ENCODE assay signal across 8 cellular contexts in the genomic region with DNA sequence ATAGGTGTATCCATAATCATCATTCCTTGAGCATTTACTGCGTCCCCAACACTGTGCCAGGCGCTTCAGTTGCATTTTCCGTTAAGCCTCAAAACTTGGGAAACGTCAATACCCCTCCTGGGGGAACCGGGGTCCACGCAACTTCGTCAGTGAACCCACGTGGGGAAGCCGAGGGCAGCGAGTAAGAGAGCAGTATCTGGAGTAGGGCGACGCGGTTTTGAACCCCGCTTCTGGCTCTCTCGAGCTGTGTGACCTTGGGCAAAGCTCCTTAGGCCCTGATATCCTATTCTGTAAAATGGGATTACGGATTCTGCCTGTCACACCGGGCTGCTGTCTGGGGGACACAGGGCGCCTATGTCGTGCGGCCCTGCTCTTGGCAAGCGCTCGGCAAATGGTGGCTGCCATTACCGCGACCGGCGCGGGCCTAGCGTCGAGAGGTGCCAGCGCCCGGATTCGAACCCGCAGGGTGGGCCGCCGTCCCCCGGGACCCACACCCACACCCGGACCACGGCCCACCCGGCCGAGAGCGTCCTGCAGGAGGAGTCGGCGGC. TPM values are rescaled to one million over a fixed set of nuclear protein-coding genes. Genes with fewer than 3 reads are reported as not detected.
A peak's percentile ranks its signal among the peaks of the same experiment; 100 is the strongest.
DNase-seq lines count a peak whose midpoint lies in the region; TF ChIP-seq lines count a peak whose summit lies in the region.

No MANE protein-coding gene starts in this region.

- TF ChIP-seq POLR2A in suprapubic skin (IDR thresholded peaks at IDR 0.05) = no peak

- peak; percentile 70 for DNase-seq in HEK293T (ENCODE audit: extremely low spot score)
- DNase-seq in activated T-helper 2 cell treated with anti-CD3 and anti-CD28 coated beads, Interferon-gamma antibody, Interleukin-2, Interleukin-4, amounts not matched to agents 10 μg/mL and 5 μg/mL and 100 μg/mL, durations not matched to agents 14 hours and 24 hours and 36 hours (ENCODE audit: low spot score) = no peak
- DNase-seq in immature natural killer cell = no peak
- peak in 1 of 2 donors; percentile 71 for DNase-seq in suprapubic skin (ENCODE audit: low spot score in 2 of 2)
- DNase-seq in NCI-H526 (lab: John Stamatoyannopoulos, UW) = no peak
- no peak for DNase-seq in occipital lobe (lab: John Stamatoyannopoulos, UW)
- DNase-seq in EL = no peak

- TF ChIP-seq EP300 in suprapubic skin (IDR thresholded peaks at IDR 0.05) = no peak

- H3K4me3 Mint-ChIP-seq in activated T-helper 2 cell treated with anti-CD3 and anti-CD28 coated beads, Interferon-gamma antibody, Interleukin-2, Interleukin-4, amounts not matched to agents 10 μg/mL and 5 μg/mL and 100 μg/mL, durations not matched to agents 14 hours and 24 hours and 36 hours (ENCODE audit: low read depth) = peak overlapping the region; percentile 81
- H3K4me3 Mint-ChIP-seq in immature natural killer cell = peak overlapping the region; percentile 77 to 83 (median 81)

- peaks cover 3% of the 10 kb centered on the region for H3K27me3 Mint-ChIP-seq in activated T-helper 2 cell treated with anti-CD3 and anti-CD28 coated beads, Interferon-gamma antibody, Interleukin-2, Interleukin-4, amounts not matched to agents 10 μg/mL and 5 μg/mL and 100 μg/mL, durations not matched to agents 14 hours and 24 hours and 36 hours (ENCODE audit: low read depth)
- H3K27me3 Mint-ChIP-seq in immature natural killer cell (ENCODE audit: low read depth in 3 of 3) = peaks cover 13 to 18% (median 17%) of the 10 kb centered on the region in 3 donors

- peaks cover 57% of the 10 kb centered on the region for H3K4me1 Mint-ChIP-seq in activated T-helper 2 cell treated with anti-CD3 and anti-CD28 coated beads, Interferon-gamma antibody, Interleukin-2, Interleukin-4, amounts not matched to agents 10 μg/mL and 5 μg/mL and 100 μg/mL, durations not matched to agents 14 hours and 24 hours and 36 hours (ENCODE audit: low read depth)
- peaks cover 61 to 79% of the 10 kb centered on the region in 2 donors for H3K4me1 Mint-ChIP-seq in immature natural killer cell

- intact Hi-C loops in activated T-helper 2 cell treated with anti-CD3 and anti-CD28 coated beads, Interferon-gamma antibody, Interleukin-2, Interleukin-4, amounts not matched to agents 10 μg/mL and 5 μg/mL and 100 μg/mL, durations not matched to agents 14 hours and 24 hours and 36 hours (cut with micrococcal nuclease) = loop anchor here (2.0 to 10.0 kb wide), 4 partner anchors 42 to 709 kb away; a partner anchor contains a TSS

- H3K9me3 ChIP-seq in suprapubic skin = no peaks in the 10 kb centered on the region

- no peak for TF ChIP-seq CTCF in suprapubic skin (IDR thresholded peaks at IDR 0.05)

- peak overlapping the region; percentile 94 for H3K4me3 ChIP-seq in GM08714 (ENCODE audit: low read length)
- H3K4me3 ChIP-seq in suprapubic skin = peak overlapping the region; percentile 88

- 10% methylated on average over 2 of the region's 43 CpGs for WGBS in suprapubic skin

- H3K4me1 ChIP-seq in suprapubic skin = peaks cover 60% of the 10 kb centered on the region

- peaks cover 39% of the 10 kb centered on the region for H3K36me3 Mint-ChIP-seq in activated T-helper 2 cell treated with anti-CD3 and anti-CD28 coated beads, Interferon-gamma antibody, Interleukin-2, Interleukin-4, amounts not matched to agents 10 μg/mL and 5 μg/mL and 100 μg/mL, durations not matched to agents 14 hours and 24 hours and 36 hours (ENCODE audit: low read depth)
- H3K36me3 Mint-ChIP-seq in immature natural killer cell = peaks cover 27 to 34% (median 29%) of the 10 kb centered on the region in 3 donors

- POLR2A ChIA-PET in HEK293T (lab: Yijun Ruan, JAX) = interaction anchor here (1.0 to 3.7 kb wide), 6 partner anchors 9 to 241 kb away, joined by 3 to 27 read pairs (median 6); a partner anchor contains a TSS

- H3K27ac Mint-ChIP-seq in activated T-helper 2 cell treated with anti-CD3 and anti-CD28 coated beads, Interferon-gamma antibody, Interleukin-2, Interleukin-4, amounts not matched to agents 10 μg/mL and 5 μg/mL and 100 μg/mL, durations not matched to agents 14 hours and 24 hours and 36 hours = peak overlapping the region; percentile 52
- H3K27ac Mint-ChIP-seq in immature natural killer cell = peak overlapping the region in 5 of 6 donors; percentile 62 to 84 (median 80)

- no peaks in the 10 kb centered on the region for H3K9me3 Mint-ChIP-seq in activated T-helper 2 cell treated with anti-CD3 and anti-CD28 coated beads, Interferon-gamma antibody, Interleukin-2, Interleukin-4, amounts not matched to agents 10 μg/mL and 5 μg/mL and 100 μg/mL, durations not matched to agents 14 hours and 24 hours and 36 hours
- H3K9me3 Mint-ChIP-seq in immature natural killer cell = peaks cover 0 to 6% (median 3%) of the 10 kb centered on the region in 6 donors

- H3K27ac ChIP-seq in suprapubic skin = peak overlapping the region; percentile 95

- peaks cover 42% of the 10 kb centered on the region for H3K36me3 ChIP-seq in suprapubic skin

- H3K27me3 ChIP-seq in suprapubic skin = no peaks in the 10 kb centered on the region

- CTCF ChIA-PET in HEK293T (lab: Yijun Ruan, JAX) = interaction anchor here (1.6 kb wide), 1 partner anchor 127 kb away, joined by 5 read pairs; no protein-coding TSS in a partner anchor

TF ChIP-seq in HEK293T, 16 proteins besides CTCF, POLR2A, EP300 and RAD21:
- TF ChIP-seq L3MBTL2 (conservative IDR thresholded peaks at IDR 0.05) = peak; percentile 31; the same call in 1 of the 2 replicates
- TF ChIP-seq LEF1 (IDR thresholded peaks at IDR 0.05; ENCODE audit: borderline replicate concordance) = 0 out of 2 replicates have a peak, but pooled peaks have one; percentile 69
- TF ChIP-seq ARNT (IDR thresholded peaks at IDR 0.05) = no peak

RNA-seq across cellular contexts. Expression of a gene that starts 0.6 kb away (rescaled TPM):
- 124 and 131 TPM in 2 replicates for total RNA-seq in activated T-helper 2 cell treated with anti-CD3 and anti-CD28 coated beads, Interferon-gamma antibody, Interleukin-2, Interleukin-4, amounts not matched to agents 10 μg/mL and 5 μg/mL and 100 μg/mL, durations not matched to agents 14 hours and 24 hours and 36 hours
- 10 to 100 TPM; 24.3 to 79.1 (median 28.6) TPM for polyA plus RNA-seq in immature natural killer cell
- 100 to 1,000 TPM in 2 of 4 donors, 10 to 100 TPM in 2; 78.7 to 131 (median 94.6) TPM for total RNA-seq in suprapubic skin
- 38.4 TPM for total RNA-seq in occipital lobe
